12 cellular contexts compared by ENCODE assay signal in genomic region chr6:142881771-142882170, GRCh38.
A peak's percentile ranks its signal among the peaks of the same experiment; 100 is the strongest.
DNase-seq lines count a peak whose midpoint lies in the region; ATAC-seq and TF ChIP-seq lines count a peak whose summit lies in the region.
"Had no signal": no experiment of that assay in that cellular context is flagged by ENCODE, and none has a peak within 500 bp of the region (broad histone marks: within the 10 kb centered on the region; RNA-seq: fewer than 3 reads in every experiment).

No MANE protein-coding gene starts in this region.

- H3K9me3 ChIP-seq in CD4-positive, alpha-beta memory T cell (ENCODE audit: control insufficient read depth in 1 of 2, low read length in 2 of 2): no peaks in the 10 kb centered on the region
- no peaks in the 10 kb centered on the region for H3K9me3 ChIP-seq in WERI-Rb-1 (ENCODE audit: severe bottlenecking)
- peaks cover 5% of the 10 kb centered on the region for H3K9me3 ChIP-seq in mesenchymal stem cell (ENCODE audit: control insufficient read depth, low read length)
- H3K9me3 ChIP-seq: ovary had no signal

- WGBS in mesenchymal stem cell: 43% methylated on average over 3 of the region's 3 CpGs

- H2AK5ac ChIP-seq in mesenchymal stem cell (ENCODE audit: low read length, severe bottlenecking): no peak overlapping the region

- H3K27me3 Mint-ChIP-seq in CD4-positive, alpha-beta memory T cell: no peaks in the 10 kb centered on the region

- POLR2A ChIA-PET in CD4-positive, alpha-beta memory T cell (lab: Charles Lee; ENCODE audit: partially characterized antibody): interaction anchor here (0.7 to 8.1 kb wide), 11 partner anchors 10 to 64 kb away, joined by 3 to 124 read pairs (median 6); partner anchors contain the start of gene HIVEP2

- peaks cover 100% of the 10 kb centered on the region for H3K4me1 ChIP-seq in CD4-positive, alpha-beta memory T cell (ENCODE audit: insufficient read depth, low read length)
- no peaks in the 10 kb centered on the region for H3K4me1 ChIP-seq in mesenchymal stem cell (ENCODE audit: control insufficient read depth, insufficient read depth, low read depth, low read length)

- no peaks in the 10 kb centered on the region for H3K36me3 ChIP-seq in CD4-positive, alpha-beta memory T cell (ENCODE audit: insufficient read depth, low read length)
- H3K36me3 ChIP-seq in WERI-Rb-1 (no peaks in the 10 kb centered on the region), mesenchymal stem cell (ENCODE audit: control insufficient read depth in 1 of 2, insufficient read depth in 2 of 2, low read depth in 1 of 2, low read length in 2 of 2) (peaks cover 0 to 6% of the 10 kb centered on the region in 2 experiments)
- H3K36me3 ChIP-seq: ovary had no signal

- no peaks in the 10 kb centered on the region for H3K9me3 Mint-ChIP-seq in CD4-positive, alpha-beta memory T cell
- H3K9me3 Mint-ChIP-seq: endodermal cell had no signal

- H3K36me3 Mint-ChIP-seq in CD4-positive, alpha-beta memory T cell: peaks cover 27 to 37% of the 10 kb centered on the region in 2 donors

- peaks cover 14% of the 10 kb centered on the region for H3K79me1 ChIP-seq in mesenchymal stem cell (replicated peaks; ENCODE audit: low read length, poor library complexity, severe bottlenecking)

- H4K8ac ChIP-seq in mesenchymal stem cell (ENCODE audit: low read length): no peak overlapping the region

- H2BK12ac ChIP-seq in mesenchymal stem cell (ENCODE audit: low read length in 2 of 2): no peak overlapping the region

- H3K27me3 ChIP-seq in CD4-positive, alpha-beta memory T cell (ENCODE audit: insufficient read depth, low read length): no peaks in the 10 kb centered on the region
- H3K27me3 ChIP-seq in WERI-Rb-1 (ENCODE audit: insufficient read depth, low read depth, severe bottlenecking) (no peaks in the 10 kb centered on the region), mesenchymal stem cell (ENCODE audit: control insufficient read depth in 1 of 2, insufficient read depth in 1 of 2, low read length in 2 of 2) (no peaks in the 10 kb centered on the region)
- H3K27me3 ChIP-seq: ovary had no signal

- no peak overlapping the region for H2BK120ac ChIP-seq in mesenchymal stem cell (ENCODE audit: low read depth, low read length)

- H4K91ac ChIP-seq in mesenchymal stem cell (ENCODE audit: low read length): no peak overlapping the region

- intact Hi-C loops in CD4-positive, alpha-beta memory T cell (cut with micrococcal nuclease): no loop called here

- H3K18ac ChIP-seq in mesenchymal stem cell (ENCODE audit: low read depth in 1 of 2, low read length in 2 of 2): no peak overlapping the region

- H2AFZ ChIP-seq in mesenchymal stem cell (ENCODE audit: low read depth, low read length): no peak overlapping the region

- H3K4me3 Mint-ChIP-seq in CD4-positive, alpha-beta memory T cell: peak overlapping the region in 2 of 8 donors; percentile 46 to 52
- H3K4me3 Mint-ChIP-seq: endodermal cell had no signal

- peak overlapping the region; percentile 3 for H3K27ac ChIP-seq in CD4-positive, alpha-beta memory T cell (ENCODE audit: low read depth, low read length)
- H3K27ac ChIP-seq in WERI-Rb-1: no peak overlapping the region
- H3K27ac ChIP-seq in mesenchymal stem cell (ENCODE audit: low read length, poor library complexity, severe bottlenecking): no peak overlapping the region
- H3K27ac ChIP-seq: ovary had no signal

- H3K4me1 Mint-ChIP-seq in CD4-positive, alpha-beta memory T cell: peaks cover 70 to 95% (median 86%) of the 10 kb centered on the region in 4 donors

- peak overlapping the region; percentile 63 to 79 (median 73) for H3K27ac Mint-ChIP-seq in CD4-positive, alpha-beta memory T cell
- H3K27ac Mint-ChIP-seq: endodermal cell had no signal

- CTCF ChIA-PET in CD4-positive, alpha-beta memory T cell (lab: Charles Lee; ENCODE audit: partially characterized antibody): interaction anchor here (0.8 to 5.8 kb wide), 9 partner anchors 10 to 189 kb away, joined by 3 to 34 read pairs (median 4); no protein-coding TSS in a partner anchor

- ATAC-seq in GM18502 (IDR thresholded peaks at IDR 0.05; ENCODE audit: poor library complexity, unreplicated experiment): peak; percentile 36

- DNase-seq in CD4-positive, alpha-beta memory T cell: no peak
- peak; percentile 51 for DNase-seq in WERI-Rb-1
- DNase-seq in mesenchymal stem cell: peak; percentile 42
- no peak for DNase-seq in stimulated activated CD4-positive, alpha-beta T cell treated with anti-CD3 and anti-CD28 coated beads, Interleukin-4, amount 100 ng/mL, for 1 hour
- no peak for DNase-seq in superior temporal gyrus (ENCODE audit: extremely low spot score)
- no peak for DNase-seq in cerebellum (ENCODE audit: low spot score)
- DNase-seq: activated CD4-positive, alpha-beta T cell treated with anti-CD3 and anti-CD28 coated beads for 1 hour; endodermal cell; midbrain; NCI-H226; ovary had no signal

- no peak overlapping the region for H3K4me2 ChIP-seq in mesenchymal stem cell (ENCODE audit: low read length, poor library complexity, severe bottlenecking)

- no peak overlapping the region for H2BK5ac ChIP-seq in mesenchymal stem cell (ENCODE audit: low read depth, low read length, poor library complexity, severe bottlenecking)

- H3K4me3 ChIP-seq in CD4-positive, alpha-beta memory T cell (ENCODE audit: low read length in 2 of 2): no peak overlapping the region
- H3K4me3 ChIP-seq in WERI-Rb-1 (ENCODE audit: low read depth, low read length) (no peak overlapping the region), mesenchymal stem cell (ENCODE audit: insufficient read depth in 1 of 2, low read depth in 1 of 2, low read length in 2 of 2) (no peak overlapping the region)
- H3K4me3 ChIP-seq: ovary had no signal

- no peak overlapping the region for H3K4ac ChIP-seq in mesenchymal stem cell (ENCODE audit: low read depth in 1 of 2, low read length in 2 of 2)

- H3K23ac ChIP-seq in mesenchymal stem cell (ENCODE audit: low read length in 2 of 2): no peak overlapping the region

- no peak overlapping the region for H3K14ac ChIP-seq in mesenchymal stem cell (ENCODE audit: low read length in 2 of 2)

- no peak for TF ChIP-seq CTCF in WERI-Rb-1 (IDR thresholded peaks at IDR 0.05; ENCODE audit: low read depth, low read length)

- no peak overlapping the region for H2BK15ac ChIP-seq in mesenchymal stem cell (ENCODE audit: low read depth, poor library complexity, severe bottlenecking)

- no peak overlapping the region for H3K9ac ChIP-seq in mesenchymal stem cell (ENCODE audit: low read length)

Comparison
In these comparisons a context has a peak if more than half of its experiments do, and no peak if none do; other contexts are left out.
1. DNase-seq: peak in WERI-Rb-1 (single experiment) and mesenchymal stem cell (single experiment); none in CD4-positive, alpha-beta memory T cell (0 of 5), stimulated activated CD4-positive, alpha-beta T cell treated with anti-CD3 and anti-CD28 coated beads, Interleukin-4, amount 100 ng/mL, for 1 hour (single experiment), superior temporal gyrus (single experiment) and cerebellum (single experiment).